Comparison of ENCODE assay signal across 8 cellular contexts in the genomic region with DNA sequence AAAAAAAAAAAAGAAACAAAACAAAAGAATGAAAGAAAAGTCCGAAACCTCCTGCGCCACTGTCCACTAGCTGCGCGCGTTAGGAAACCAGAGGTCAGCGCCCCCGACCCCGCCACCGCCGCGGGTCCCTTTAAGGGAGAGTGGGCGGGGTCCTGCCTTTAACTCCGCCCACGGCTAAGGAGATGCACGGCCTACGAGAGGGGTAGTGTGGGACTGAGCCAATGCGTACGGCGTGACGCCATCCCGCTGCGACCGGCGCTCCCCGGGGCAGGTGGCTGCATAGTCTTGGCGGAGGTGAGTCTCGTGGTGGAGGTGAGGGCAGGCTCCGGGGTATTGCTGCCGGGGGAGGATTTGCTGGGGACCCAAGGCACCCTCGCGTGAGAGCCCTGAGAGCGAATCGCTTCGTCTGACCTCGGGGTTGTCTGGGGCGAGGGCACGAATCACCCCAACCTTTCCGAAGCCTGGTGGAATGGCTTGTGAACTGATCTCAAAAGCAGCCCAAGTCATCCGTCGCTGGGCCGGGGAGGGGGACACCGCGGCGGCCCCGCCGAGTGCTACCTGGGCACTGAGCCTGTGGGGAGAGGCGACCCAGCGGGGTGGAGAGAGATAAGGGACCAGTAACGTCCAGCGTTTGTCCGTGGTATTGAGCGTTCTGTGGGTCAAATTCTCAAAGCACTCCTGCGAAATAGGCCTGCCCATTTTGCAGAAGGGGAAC. TPM values are rescaled to one million over a fixed set of nuclear protein-coding genes. Genes with fewer than 3 reads are reported as not detected.
A peak's percentile ranks its signal among the peaks of the same experiment; 100 is the strongest.
DNase-seq lines count a peak whose midpoint lies in the region; ATAC-seq, FAIRE-seq and TF ChIP-seq lines count a peak whose summit lies in the region.

A gene (plus strand): TSS at position 241 of the 715 bp plus-strand sequence. CDS start 1,319 bp downstream, outside the sequence.

- no peaks in the 10 kb centered on the region for H3K4me1 Mint-ChIP-seq in Caco-2 (ENCODE audit: low read depth, unreplicated experiment)
- H3K4me1 Mint-ChIP-seq in activated CD8-positive, alpha-beta memory T cell treated with anti-CD3 and anti-CD28 coated beads, Interleukin-2, amount 10 ng/mL, durations not matched to agents 7 days and 5 days: peaks cover 24% of the 10 kb centered on the region

- peak; percentile 89 to 95 for TF ChIP-seq POLR2A in H1 (IDR thresholded peaks at IDR 0.05; ENCODE audit: control extremely low read depth in 1 of 2, low read depth in 2 of 2, low read length in 2 of 2)

- H3K4me3 ChIP-seq in Caco-2 (ENCODE audit: low read depth, low read length) (peak within 1 kb of the TSS; percentile 84), NT2/D1 (ENCODE audit: insufficient read length, low read depth) (peak within 1 kb of the TSS; percentile 100), H1 (ENCODE audit: extremely low read depth in 1 of 4, insufficient read depth in 2 of 4, low read depth in 3 of 4, low read length in 4 of 4) (peak within 1 kb of the TSS; percentile 86 to 95 (median 92)), mesendoderm (ENCODE audit: low read length) (peak within 1 kb of the TSS; percentile 69)

- H3K36me3 ChIP-seq in Caco-2 (ENCODE audit: control insufficient read depth, insufficient read depth, low read length): no peaks in the 10 kb centered on the region; the same call in 1 of the 2 replicates
- H3K36me3 ChIP-seq in NT2/D1 (ENCODE audit: insufficient read depth, insufficient read length, low read length): peaks cover 29% of the 10 kb centered on the region
- peaks cover 8 to 14% (median 10%) of the 10 kb centered on the region in 4 experiments; a peak in 6 of 8 replicates for H3K36me3 ChIP-seq in H1 (ENCODE audit: control insufficient read depth in 2 of 4, insufficient read depth in 4 of 4, low read length in 3 of 4)
- H3K36me3 ChIP-seq in mesendoderm (ENCODE audit: control insufficient read depth, insufficient read depth, low read length): peaks cover 4% of the 10 kb centered on the region

- 0 out of 2 replicates have a peak within 1 kb of the TSS, but pooled peaks have one; percentile 50 for H2BK12ac ChIP-seq in H1 (ENCODE audit: low read depth, low read length)

- TF ChIP-seq CTCF in Caco-2 (IDR thresholded peaks at IDR 0.05; ENCODE audit: insufficient read depth in 1 of 2, low read depth in 1 of 2, low read length in 1 of 2, severe bottlenecking in 1 of 2, unreplicated experiment in 1 of 2) (no peak), H1 (IDR thresholded peaks at IDR 0.05; ENCODE audit: control extremely low read depth in 1 of 3, insufficient read depth in 1 of 3, low read depth in 1 of 3, low read length in 3 of 3) (no peak)

- H4K5ac ChIP-seq in H1 (ENCODE audit: insufficient read length, low read depth, low read length) (peak within 1 kb of the TSS; percentile 77), mesendoderm (ENCODE audit: low read length) (no peak within 1 kb of the TSS)

- FAIRE-seq in HTR-8/SVneo (lab: Jason Lieb, UNC) (peak; percentile 92), H1 (lab: Jason Lieb, UNC) (no peak)

- peak; percentile 100 for ATAC-seq in GM21367 (IDR thresholded peaks at IDR 0.05; ENCODE audit: unreplicated experiment)
- peak; percentile 100 for ATAC-seq in activated CD8-positive, alpha-beta memory T cell treated with anti-CD3 and anti-CD28 coated beads, Interleukin-2, amount 10 ng/mL, durations not matched to agents 7 days and 5 days

- H3K79me2 ChIP-seq in H1 (ENCODE audit: control insufficient read depth in 1 of 2, insufficient read depth in 2 of 2, low read length in 2 of 2) (peaks cover 0 to 13% of the 10 kb centered on the region in 2 experiments; a peak in 3 of 4 replicates), mesendoderm (ENCODE audit: control insufficient read depth, insufficient read depth, low read length) (peaks cover 11% of the 10 kb centered on the region)

- DNase-seq in Caco-2: peak; percentile 96 to 97
- peak; percentile 97 for DNase-seq in HTR-8/SVneo (ENCODE audit: insufficient read length, low spot score)
- DNase-seq in NT2/D1 (ENCODE audit: low read depth, low spot score): peak; percentile 94
- DNase-seq in activated CD8-positive, alpha-beta memory T cell treated with anti-CD3 and anti-CD28 coated beads, Interleukin-2, amount 10 ng/mL, durations not matched to agents 7 days and 5 days: peak; percentile 94
- peak; percentile 81 to 96 for DNase-seq in H1 (ENCODE audit: low read depth in 1 of 2, low spot score in 2 of 2)
- peak; percentile 96 for DNase-seq in mesendoderm
- peak; percentile 80 for DNase-seq in stimulated activated CD8-positive, alpha-beta memory T cell treated with anti-CD3 and anti-CD28 coated beads, Interleukin-15, amount 100 ng/mL, for 1 hour (ENCODE audit: low read depth)

- H3K27ac ChIP-seq in H1 (ENCODE audit: low read depth, low read length) (peak within 1 kb of the TSS; percentile 89), mesendoderm (ENCODE audit: low read depth, low read length) (no peak within 1 kb of the TSS)

- peak within 1 kb of the TSS; percentile 85 for H2BK5ac ChIP-seq in H1 (ENCODE audit: low read depth, low read length)
- no peak within 1 kb of the TSS for H2BK5ac ChIP-seq in mesendoderm (ENCODE audit: low read length)

- WGBS in H1 (ENCODE audit: extremely low coverage in 1 of 2, insufficient coverage in 1 of 2, insufficient read length in 1 of 2, insufficient replicate concordance in 2 of 2, low coverage in 1 of 2, low lambda C conversion rate in 2 of 2, missing lambda C conversion rate in 1 of 2), 2 experiments: 1% methylated on average over 37 of the region's 53 CpGs; no CpG with 5 or more reads in 1 of the 2 experiments
- no CpG with 5 or more reads among the region's 53 CpGs for WGBS in mesendoderm (ENCODE audit: extremely low coverage, insufficient coverage, low lambda C conversion rate)

- H2AFZ ChIP-seq in H1 (ENCODE audit: low read length): 0 out of 2 replicates have a peak within 1 kb of the TSS, but pooled peaks have one; percentile 34

- H3K27me3 Mint-ChIP-seq in Caco-2 (ENCODE audit: insufficient read depth, unreplicated experiment): no peaks in the 10 kb centered on the region
- H3K27me3 Mint-ChIP-seq in activated CD8-positive, alpha-beta memory T cell treated with anti-CD3 and anti-CD28 coated beads, Interleukin-2, amount 10 ng/mL, durations not matched to agents 7 days and 5 days: no peaks in the 10 kb centered on the region

- TF ChIP-seq RAD21 in H1 (IDR thresholded peaks at IDR 0.05 in 1 of 2, conservative IDR thresholded peaks at IDR 0.05 in 1 of 2; ENCODE audit: low read depth in 2 of 2, low read length in 2 of 2): no peak; a peak in 1 of 4 replicates

- H4K8ac ChIP-seq in H1 (ENCODE audit: extremely low read depth, insufficient read depth, low read length) (peak within 1 kb of the TSS; percentile 99; the same call in 1 of the 2 replicates), mesendoderm (ENCODE audit: low read depth, low read length) (peak within 1 kb of the TSS; percentile 41)

- H3K27me3 ChIP-seq in Caco-2 (replicated peaks; ENCODE audit: control insufficient read depth, insufficient read depth, low read length): no peaks in the 10 kb centered on the region
- no peaks in the 10 kb centered on the region for H3K27me3 ChIP-seq in NT2/D1 (ENCODE audit: insufficient read depth, insufficient read length)
- no peaks in the 10 kb centered on the region; a peak in 1 of 7 replicates for H3K27me3 ChIP-seq in H1 (replicated peaks in 1 of 4; ENCODE audit: control insufficient read depth in 3 of 4, extremely low read depth in 1 of 4, insufficient read depth in 3 of 4, low read length in 3 of 4)
- H3K27me3 ChIP-seq in mesendoderm (ENCODE audit: insufficient read depth, low read length, poor library complexity): no peaks in the 10 kb centered on the region

- TSS peak; percentile 54 for BruUV-seq in Caco-2 (replicated peaks; lab: Mats Ljungman, UMichigan)

- H3K4me2 ChIP-seq in H1 (ENCODE audit: insufficient read depth in 1 of 2, low read depth in 2 of 2, low read length in 2 of 2): peak within 1 kb of the TSS; percentile 72 to 73
- peak within 1 kb of the TSS; percentile 74 for H3K4me2 ChIP-seq in mesendoderm (ENCODE audit: low read length)

- H3K56ac ChIP-seq in H1 (replicated peaks; ENCODE audit: insufficient read length, low read depth, low read length) (peak within 1 kb of the TSS; percentile 92), mesendoderm (ENCODE audit: low read length) (peak within 1 kb of the TSS; percentile 94)

- H3K18ac ChIP-seq in H1 (ENCODE audit: extremely low read depth, low read length): no peak within 1 kb of the TSS; the same call in 1 of the 2 replicates
- H3K18ac ChIP-seq in mesendoderm (ENCODE audit: low read length): no peak within 1 kb of the TSS

- H2AK5ac ChIP-seq in H1 (ENCODE audit: low read depth, low read length) (peak within 1 kb of the TSS; percentile 82; the same call in 1 of the 2 replicates), mesendoderm (ENCODE audit: low read length) (peak within 1 kb of the TSS; percentile 6)

- peak within 1 kb of the TSS; percentile 97 for H3K4me3 Mint-ChIP-seq in Caco-2 (ENCODE audit: unreplicated experiment)
- H3K4me3 Mint-ChIP-seq in activated CD8-positive, alpha-beta memory T cell treated with anti-CD3 and anti-CD28 coated beads, Interleukin-2, amount 10 ng/mL, durations not matched to agents 7 days and 5 days: peak within 1 kb of the TSS; percentile 93

- no peak within 1 kb of the TSS for H2BK20ac ChIP-seq in H1 (ENCODE audit: low read length)

- no peaks in the 10 kb centered on the region for H3K4me1 ChIP-seq in Caco-2
- no peaks in the 10 kb centered on the region for H3K4me1 ChIP-seq in NT2/D1 (ENCODE audit: insufficient read depth, insufficient read length)
- no peaks in the 10 kb centered on the region for H3K4me1 ChIP-seq in H1 (replicated peaks in 1 of 4; ENCODE audit: control insufficient read depth in 3 of 4, insufficient read depth in 4 of 4, low read length in 3 of 4)
- no peaks in the 10 kb centered on the region for H3K4me1 ChIP-seq in mesendoderm (ENCODE audit: control insufficient read depth, low read depth, low read length)

- no peaks in the 10 kb centered on the region for H3K23me2 ChIP-seq in H1 (ENCODE audit: low read depth, low read length)

- H3K27ac Mint-ChIP-seq in Caco-2 (ENCODE audit: unreplicated experiment): peak within 1 kb of the TSS; percentile 99
- H3K27ac Mint-ChIP-seq in activated CD8-positive, alpha-beta memory T cell treated with anti-CD3 and anti-CD28 coated beads, Interleukin-2, amount 10 ng/mL, durations not matched to agents 7 days and 5 days: peak within 1 kb of the TSS; percentile 87

- peak within 1 kb of the TSS; percentile 95 for H4K91ac ChIP-seq in H1 (replicated peaks; ENCODE audit: insufficient read length, low read length)

- no peak within 1 kb of the TSS for H2BK15ac ChIP-seq in H1 (ENCODE audit: low read length)
- H2BK15ac ChIP-seq in mesendoderm (replicated peaks; ENCODE audit: low read depth): no peak within 1 kb of the TSS

- H3K9ac ChIP-seq in NT2/D1 (ENCODE audit: insufficient read length, low read depth) (peak within 1 kb of the TSS; percentile 98), H1 (replicated peaks in 1 of 4; ENCODE audit: extremely low read depth in 1 of 4, low read depth in 3 of 4, low read length in 3 of 4) (peak within 1 kb of the TSS; percentile 66 to 96 (median 94)), mesendoderm (ENCODE audit: low read length) (peak within 1 kb of the TSS; percentile 90)

- H3K9me3 ChIP-seq in Caco-2 (no peaks in the 10 kb centered on the region), NT2/D1 (ENCODE audit: insufficient read depth, low read length) (no peaks in the 10 kb centered on the region), H1 (ENCODE audit: insufficient read depth in 2 of 2, low read depth in 1 of 2, low read length in 1 of 2) (no peaks in the 10 kb centered on the region)

- H3K23ac ChIP-seq in H1 (ENCODE audit: insufficient read length) (no peak within 1 kb of the TSS), mesendoderm (ENCODE audit: low read length) (peak within 1 kb of the TSS; percentile 19)

- CTCF ChIA-PET in Caco-2 (lab: Charles Lee) (interaction anchor here (0.6 kb wide), 1 partner anchor 85 kb away, joined by 6 read pairs; no protein-coding TSS in a partner anchor), H1 (lab: Charles Lee; ENCODE audit: partially characterized antibody) (interaction anchor here (0.7 to 1.4 kb wide), 2 partner anchors 12 to 27 kb away, joined by 3 to 4 read pairs; a partner anchor contains a TSS)
- CTCF ChIA-PET in activated CD8-positive, alpha-beta memory T cell treated with anti-CD3 and anti-CD28 coated beads, Interleukin-2, amount 10 ng/mL, durations not matched to agents 7 days and 5 days (lab: Charles Lee): interaction anchor here (1.3 kb wide), 1 partner anchor 12 kb away, joined by 6 read pairs; no protein-coding TSS in a partner anchor

- peaks cover 0 to 6% of the 10 kb centered on the region in 2 experiments for H4K20me1 ChIP-seq in H1 (replicated peaks in 1 of 2; ENCODE audit: control insufficient read depth in 1 of 2, insufficient read depth in 2 of 2, low read length in 2 of 2)

- H3K79me1 ChIP-seq in H1 (ENCODE audit: low read depth, low read length) (no peaks in the 10 kb centered on the region; the same call in 1 of the 2 replicates), mesendoderm (ENCODE audit: low read length) (peaks cover 3% of the 10 kb centered on the region)

- peaks cover 9% of the 10 kb centered on the region for H3K9me3 Mint-ChIP-seq in Caco-2 (ENCODE audit: unreplicated experiment)
- peaks cover 5% of the 10 kb centered on the region for H3K9me3 Mint-ChIP-seq in activated CD8-positive, alpha-beta memory T cell treated with anti-CD3 and anti-CD28 coated beads, Interleukin-2, amount 10 ng/mL, durations not matched to agents 7 days and 5 days (ENCODE audit: low read depth)

- intact Hi-C loops in Caco-2 (cut with micrococcal nuclease; ENCODE audit: unreplicated experiment): loop anchor here (1.0 to 2.0 kb wide), 2 partner anchors 13 to 64 kb away; a partner anchor contains a TSS

- peak within 1 kb of the TSS; percentile 90 for H3K14ac ChIP-seq in H1 (ENCODE audit: insufficient read length)

- POLR2A ChIA-PET in Caco-2 (lab: Charles Lee): no interaction called here
- POLR2A ChIA-PET in H1 (lab: Charles Lee; ENCODE audit: partially characterized antibody): interaction anchor here (1.4 kb wide), 1 partner anchor 13 kb away, joined by 6 read pairs; a partner anchor contains a TSS

- H2BK120ac ChIP-seq in H1 (replicated peaks; ENCODE audit: low read depth, low read length) (no peak within 1 kb of the TSS), mesendoderm (ENCODE audit: low read depth, low read length) (no peak within 1 kb of the TSS)

- peaks cover 34% of the 10 kb centered on the region for H3K36me3 Mint-ChIP-seq in Caco-2 (ENCODE audit: insufficient read depth, unreplicated experiment)
- peaks cover 25% of the 10 kb centered on the region for H3K36me3 Mint-ChIP-seq in activated CD8-positive, alpha-beta memory T cell treated with anti-CD3 and anti-CD28 coated beads, Interleukin-2, amount 10 ng/mL, durations not matched to agents 7 days and 5 days

- H3K4ac ChIP-seq in H1 (replicated peaks; ENCODE audit: insufficient read length, low read depth, low read length): peak within 1 kb of the TSS; percentile 94
- H3K4ac ChIP-seq in mesendoderm (ENCODE audit: low read depth, low read length): peak within 1 kb of the TSS; percentile 63

- peak in 1 of 2 experiments; percentile 59; a peak in 1 of 3 replicates for TF ChIP-seq EP300 in H1 (IDR thresholded peaks at IDR 0.05; ENCODE audit: borderline replicate concordance in 1 of 2, low read depth in 2 of 2, low read length in 2 of 2)

RNA-seq across cellular contexts. Expression of the gene that starts here (rescaled TPM):
- 18.9 and 22.7 TPM in 2 replicates for total RNA-seq in Caco-2 (2022)
- 10 to 100 TPM; 14.3 to 20.3 TPM for total RNA-seq in activated CD8-positive, alpha-beta memory T cell treated with anti-CD3 and anti-CD28 coated beads, Interleukin-2, amount 10 ng/mL, durations not matched to agents 7 days and 5 days
- 27.3 and 30.4 TPM in 2 replicates for total RNA-seq in H1 (2021; fragmentation: NEBNext Ultra II Directional; extraction: Animal tissue kit (Norgen Biotek cat#: 25700))
- polyA plus RNA-seq in H1 (2011; rRNA removed): 11.5 and 15.8 TPM in 2 replicates
- 14.5 TPM for polyA plus RNA-seq in H1 (2011; cell fraction: cytosol; rRNA removed)
- polyA plus RNA-seq in H1 (2011; cell fraction: nucleus; rRNA removed): 6.7 TPM
- 22.2 to 53.3 TPM (median 28.5 TPM) in 4 replicates for polyA plus RNA-seq in H1 (2012, experiment 1 of 2)
- polyA plus RNA-seq in H1 (2012, experiment 2 of 2): 14.6 TPM
- polyA plus RNA-seq in H1 (2013, experiment 1 of 2): 24.4 TPM
- polyA plus RNA-seq in H1 (2013, experiment 2 of 2): 25.3 TPM
- polyA minus RNA-seq in H1 (2011; rRNA and poly(A)+ RNA removed): 6.8 and 7.3 TPM in 2 replicates
- polyA minus RNA-seq in H1 (2011; cell fraction: cytosol; rRNA and poly(A)+ RNA removed): 7.5 TPM
- 6.2 TPM for polyA minus RNA-seq in H1 (2011; cell fraction: nucleus; rRNA and poly(A)+ RNA removed)
- polyA plus RNA-seq in mesendoderm (2013, experiment 1 of 2): 30.7 TPM
- polyA plus RNA-seq in mesendoderm (2013, experiment 2 of 2): 29.4 TPM
